In the genomic region with DNA sequence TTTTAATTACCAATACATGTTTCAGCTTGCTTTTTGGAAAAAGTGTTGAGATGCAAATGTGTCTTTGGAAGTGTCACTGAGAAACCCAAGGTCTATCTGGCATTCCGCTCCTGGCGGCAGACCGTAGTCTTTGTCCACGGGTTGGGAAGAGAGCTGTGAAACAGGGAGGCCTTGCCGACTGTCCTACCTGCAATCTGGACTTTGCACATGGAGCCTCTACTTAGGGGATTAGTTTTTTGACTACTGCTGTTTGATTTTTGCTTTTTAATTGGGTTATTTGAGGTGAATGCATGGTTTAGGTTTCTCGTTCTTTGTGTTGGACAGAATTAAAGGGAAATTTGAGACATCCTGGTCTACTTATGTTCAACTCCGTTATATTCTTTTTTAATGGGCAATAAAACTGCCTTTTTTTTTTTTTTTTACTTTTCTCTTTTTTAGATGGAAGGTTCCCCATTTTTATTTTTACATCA, we compare ENCODE assay signal across 15 cellular contexts. TPM values are rescaled to one million over a fixed set of nuclear protein-coding genes. Genes with fewer than 3 reads are reported as not detected.
DNase-seq lines count a peak whose midpoint lies in the region; ATAC-seq and TF ChIP-seq lines count a peak whose summit lies in the region.
"Had no signal": no experiment of that assay in that cellular context is flagged by ENCODE, and none has a peak within 500 bp of the region (broad histone marks: within the 10 kb centered on the region; RNA-seq: fewer than 3 reads in every experiment).

No MANE protein-coding gene starts in this region.

- peak; percentile 82 for DNase-seq in NCI-H82 (lab: John Stamatoyannopoulos, UW)
- peak; percentile 52 to 83 (median 77) for DNase-seq in right lobe of liver
- DNase-seq in DMS153 (lab: John Stamatoyannopoulos, UW): no peak
- DNase-seq in GM20000 (ENCODE audit: low spot score): no peak
- no peak for DNase-seq in prostate gland (ENCODE audit: low spot score)
- DNase-seq: activated naive CD4-positive, alpha-beta T cell; caudate nucleus; NCI-H1436 treated with DMSO at 0.1 percent for 48 hours; stimulated activated CD4-positive, alpha-beta T cell treated with anti-CD3 and anti-CD28 coated beads, Interleukin-2, amount 100 ng/mL, for 48 hours; stomach; SW 1271 had no signal

- no peak overlapping the region for H3K9ac ChIP-seq in BLaER1 treated with 17β-estradiol and CSF1 and Interleukin-3, amounts not matched to agents 10 nM and 100 nM

- H4K20me1 ChIP-seq in BLaER1 treated with 17β-estradiol and CSF1 and Interleukin-3, amounts not matched to agents 10 nM and 100 nM: peaks cover 55 to 100% (median 95%) of the 10 kb centered on the region in 11 experiments

- intact Hi-C loops in right lobe of liver (cut with DNase I) (no loop called here), prostate gland (cut with DNase I) (no loop called here)

- H3K4me3 ChIP-seq in BLaER1 treated with 17β-estradiol and CSF1 and Interleukin-3, amounts not matched to agents 10 nM and 100 nM: 0 out of 20 replicates have a peak overlapping the region, but pooled peaks of 1 of the 10 experiments have one; percentile 9
- H3K4me3 ChIP-seq in right lobe of liver (no peak overlapping the region), prostate gland (no peak overlapping the region)
- H3K4me3 ChIP-seq: stomach had no signal

- 31% methylated on average over 7 of the region's 7 CpGs for WGBS in right lobe of liver (ENCODE audit: insufficient coverage, low coverage, low lambda C conversion rate, missing lambda C conversion rate)
- 29% methylated on average over 7 of the region's 7 CpGs for WGBS in prostate gland

- H3K4me1 ChIP-seq in BLaER1 treated with 17β-estradiol and CSF1 and Interleukin-3, amounts not matched to agents 10 nM and 100 nM: peaks cover 67 to 95% (median 83%) of the 10 kb centered on the region in 10 experiments
- H3K4me1 ChIP-seq in right lobe of liver: peaks cover 0 to 48% (median 21%) of the 10 kb centered on the region in 4 donors
- no peaks in the 10 kb centered on the region for H3K4me1 ChIP-seq in prostate gland (replicated peaks)

- peak overlapping the region; percentile 16 to 90 (median 70) for H3K4me2 ChIP-seq in BLaER1 treated with 17β-estradiol and CSF1 and Interleukin-3, amounts not matched to agents 10 nM and 100 nM

- H3K36me3 ChIP-seq in BLaER1 treated with 17β-estradiol and CSF1 and Interleukin-3, amounts not matched to agents 10 nM and 100 nM: peaks cover 0 to 21% (median 13%) of the 10 kb centered on the region in 11 experiments; a peak in 19 of 22 replicates
- H3K36me3 ChIP-seq in right lobe of liver (no peaks in the 10 kb centered on the region), prostate gland (no peaks in the 10 kb centered on the region)
- H3K36me3 ChIP-seq: stomach had no signal

- H3K27ac ChIP-seq in BLaER1 treated with 17β-estradiol and CSF1 and Interleukin-3, amounts not matched to agents 10 nM and 100 nM: peak overlapping the region in 4 of 11 experiments; percentile 18 to 39 (median 24); a peak in 4 of 22 replicates
- peak overlapping the region in 2 of 3 donors; percentile 2 to 31 for H3K27ac ChIP-seq in right lobe of liver
- H3K27ac ChIP-seq in prostate gland: no peak overlapping the region

- TF ChIP-seq CTCF in right lobe of liver (IDR thresholded peaks at IDR 0.05): no peak
- TF ChIP-seq CTCF in GM20000 (IDR thresholded peaks at IDR 0.05; ENCODE audit: extremely low read depth, missing control alignments): no peak
- TF ChIP-seq CTCF in prostate gland (IDR thresholded peaks at IDR 0.05): no peak

- peaks cover 8 to 20% (median 14%) of the 10 kb centered on the region in 11 experiments for H3K9me3 ChIP-seq in BLaER1 treated with 17β-estradiol and CSF1 and Interleukin-3, amounts not matched to agents 10 nM and 100 nM (replicated peaks in 1 of 11)
- H3K9me3 ChIP-seq in right lobe of liver (no peaks in the 10 kb centered on the region), prostate gland (no peaks in the 10 kb centered on the region)

- H3K27me3 ChIP-seq in BLaER1 treated with 17β-estradiol and CSF1 and Interleukin-3, amounts not matched to agents 10 nM and 100 nM: no peaks in the 10 kb centered on the region
- H3K27me3 ChIP-seq in right lobe of liver (no peaks in the 10 kb centered on the region), prostate gland (replicated peaks; ENCODE audit: insufficient read depth) (no peaks in the 10 kb centered on the region)
- H3K27me3 ChIP-seq: stomach had no signal

- ATAC-seq in GM21717 (IDR thresholded peaks at IDR 0.05; ENCODE audit: unreplicated experiment): peak; percentile 10
- ATAC-seq in right lobe of liver: peak; percentile 77 to 90 (median 86)
- no peak for ATAC-seq in GM21360 (IDR thresholded peaks at IDR 0.05; ENCODE audit: unreplicated experiment)
- ATAC-seq: esophagus mucosa had no signal

- TF ChIP-seq POLR2A in right lobe of liver (IDR thresholded peaks at IDR 0.05) (no peak), prostate gland (IDR thresholded peaks at IDR 0.05) (no peak)

RNA-seq across cellular contexts. Expression of gene TRIO, which starts 25.7 kb away (rescaled TPM):
- 10 to 100 TPM; 34.7 to 63.5 (median 50.2) TPM for total RNA-seq in right lobe of liver
- 100 to 1,000 TPM in 1 of 2 donors, 10 to 100 TPM in 1; 90.3 to 197 TPM for total RNA-seq in prostate gland

Comparison
In these comparisons a context has a peak if more than half of its experiments do, and no peak if none do; other contexts are left out.
1. H3K27ac ChIP-seq: peak in right lobe of liver (2 of 3); none in prostate gland (0 of 2).
2. DNase-seq: peak in NCI-H82 (single experiment) and right lobe of liver (3 of 3); none in DMS153 (single experiment), GM20000 (single experiment) and prostate gland (single experiment).